Comparison of ENCODE assay signal across 8 cellular contexts in the genomic region with DNA sequence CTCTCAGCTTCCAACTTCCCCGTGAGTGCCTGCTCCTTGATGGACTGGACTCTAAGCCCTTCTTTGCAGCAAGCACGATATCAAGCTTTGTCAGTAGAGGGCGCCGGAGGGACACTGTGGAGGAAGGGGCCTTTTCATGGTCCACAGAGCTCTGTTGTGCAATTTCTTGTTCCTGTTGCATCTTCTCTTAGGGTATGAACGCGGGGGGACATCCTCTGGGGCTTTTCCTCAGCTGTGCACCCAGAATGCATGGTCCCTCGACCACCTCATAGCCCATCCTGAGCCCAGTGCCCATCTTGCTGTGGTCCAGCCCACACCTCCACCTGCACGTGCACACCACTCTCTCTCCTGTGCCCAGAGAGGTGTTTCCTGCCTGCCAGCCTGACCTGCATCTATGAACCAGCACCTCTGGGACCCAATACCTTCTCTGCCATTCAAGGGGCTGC.
A peak's percentile ranks its signal among the peaks of the same experiment; 100 is the strongest.
DNase-seq lines count a peak whose midpoint lies in the region; ATAC-seq and TF ChIP-seq lines count a peak whose summit lies in the region.

No MANE protein-coding gene starts in this region.

- H3K27ac ChIP-seq in GM23338 (ENCODE audit: low read depth) (no peak overlapping the region), WERI-Rb-1 (peak overlapping the region; percentile 51)

- H3K4me3 ChIP-seq in AG09309 (ENCODE audit: control insufficient read depth, low read depth, low read length) = no peak overlapping the region
- no peak overlapping the region for H3K4me3 ChIP-seq in GM23338
- no peak overlapping the region for H3K4me3 ChIP-seq in WERI-Rb-1 (ENCODE audit: low read depth, low read length)
- no peak overlapping the region for H3K4me3 ChIP-seq in choroid plexus epithelial cell (ENCODE audit: low read depth, low read length)

- no peaks in the 10 kb centered on the region for H3K4me1 ChIP-seq in GM23338 (ENCODE audit: insufficient read depth)

- H3K79me2 ChIP-seq in GM23338 (replicated peaks; ENCODE audit: insufficient read depth) = no peaks in the 10 kb centered on the region

- no peaks in the 10 kb centered on the region for H3F3A ChIP-seq in GM23338 (replicated peaks; ENCODE audit: low read depth)

- H3K9me3 Mint-ChIP-seq in GM23338 = peaks cover 20% of the 10 kb centered on the region

- H3K4me1 Mint-ChIP-seq in GM23338 = peaks cover 6% of the 10 kb centered on the region; the same call in 1 of the 3 replicates

- peaks cover 4% of the 10 kb centered on the region for H3K27me3 Mint-ChIP-seq in GM23338 (ENCODE audit: insufficient read depth, low read depth, poor library complexity)

- H3K36me3 Mint-ChIP-seq in GM23338 (ENCODE audit: low read depth) = peaks cover 5% of the 10 kb centered on the region; the same call in 2 of the 3 replicates

- H3K27me3 ChIP-seq in GM23338 (ENCODE audit: insufficient read depth) = no peaks in the 10 kb centered on the region
- no peaks in the 10 kb centered on the region for H3K27me3 ChIP-seq in WERI-Rb-1 (ENCODE audit: insufficient read depth, low read depth, severe bottlenecking)

- TF ChIP-seq CTCF in AG09309 (IDR thresholded peaks at IDR 0.05; ENCODE audit: control insufficient read depth, insufficient read depth, low read depth, low read length, missing control alignments) (peak; percentile 88), GM23338 (conservative IDR thresholded peaks at IDR 0.05; ENCODE audit: low read depth in 2 of 2) (peak; percentile 82 to 97), WERI-Rb-1 (IDR thresholded peaks at IDR 0.05; ENCODE audit: low read depth, low read length) (peak; percentile 92), choroid plexus epithelial cell (conservative IDR thresholded peaks at IDR 0.05; ENCODE audit: low read depth, low read length) (peak; percentile 98)

- H3K36me3 ChIP-seq in GM23338 (ENCODE audit: insufficient read depth) (no peaks in the 10 kb centered on the region), WERI-Rb-1 (no peaks in the 10 kb centered on the region)

- H3K4me2 ChIP-seq in GM23338 = no peak overlapping the region

- H3K9me2 ChIP-seq in GM23338 (ENCODE audit: insufficient read depth) = 0 out of 2 replicates have a peak, but pooled peaks cover 6% of the 10 kb centered on the region

- DNase-seq in AG09309 (ENCODE audit: low read depth) (peak; percentile 47), GM23338 (ENCODE audit: low spot score) (peak; percentile 95), NCI-H2196 treated with DMSO at 0.1 percent for 48 hours (lab: John Stamatoyannopoulos, UW; ENCODE audit: unreplicated experiment) (peak; percentile 72), WERI-Rb-1 (peak; percentile 95), choroid plexus epithelial cell (ENCODE audit: low read depth) (peak; percentile 89), left kidney (ENCODE audit: low read depth, low spot score) (peak; percentile 96)
- DNase-seq in stimulated activated CD4-positive, alpha-beta T cell treated with anti-CD3 and anti-CD28 coated beads, Interleukin-4, amount 100 ng/mL, for 1 hour = peak; percentile 45

- peak overlapping the region; percentile 97 for H2AFZ ChIP-seq in GM23338

- no peak overlapping the region; the same call in 2 of the 3 replicates for H3K4me3 Mint-ChIP-seq in GM23338

- H3K27ac Mint-ChIP-seq in GM23338 = peak overlapping the region; percentile 94

- ATAC-seq in GM23338 (peak; percentile 99), GM21423 (IDR thresholded peaks at IDR 0.05; ENCODE audit: unreplicated experiment) (no peak)

- no peaks in the 10 kb centered on the region for H4K20me1 ChIP-seq in GM23338 (replicated peaks; ENCODE audit: insufficient read depth)

- H3K9me3 ChIP-seq in WERI-Rb-1 (ENCODE audit: severe bottlenecking) = peaks cover 18% of the 10 kb centered on the region

TF ChIP-seq in GM23338, 12 proteins besides CTCF, POLR2A, EP300 and RAD21:
- no peak for TF ChIP-seq CREB1 (CRISPR knock-in tag; IDR thresholded peaks at IDR 0.05; ENCODE audit: low read depth)
- TF ChIP-seq ZNF331 (CRISPR knock-in tag; IDR thresholded peaks at IDR 0.05; ENCODE audit: low read depth) = no peak
- TF ChIP-seq POLR2AphosphoS5 (IDR thresholded peaks at IDR 0.05; ENCODE audit: low read depth) = no peak
- no peak for TF ChIP-seq JUNB (IDR thresholded peaks at IDR 0.05; ENCODE audit: unreplicated experiment)
- TF ChIP-seq STAT1 (IDR thresholded peaks at IDR 0.05; ENCODE audit: unreplicated experiment) = no peak
- TF ChIP-seq, protein P1, sequence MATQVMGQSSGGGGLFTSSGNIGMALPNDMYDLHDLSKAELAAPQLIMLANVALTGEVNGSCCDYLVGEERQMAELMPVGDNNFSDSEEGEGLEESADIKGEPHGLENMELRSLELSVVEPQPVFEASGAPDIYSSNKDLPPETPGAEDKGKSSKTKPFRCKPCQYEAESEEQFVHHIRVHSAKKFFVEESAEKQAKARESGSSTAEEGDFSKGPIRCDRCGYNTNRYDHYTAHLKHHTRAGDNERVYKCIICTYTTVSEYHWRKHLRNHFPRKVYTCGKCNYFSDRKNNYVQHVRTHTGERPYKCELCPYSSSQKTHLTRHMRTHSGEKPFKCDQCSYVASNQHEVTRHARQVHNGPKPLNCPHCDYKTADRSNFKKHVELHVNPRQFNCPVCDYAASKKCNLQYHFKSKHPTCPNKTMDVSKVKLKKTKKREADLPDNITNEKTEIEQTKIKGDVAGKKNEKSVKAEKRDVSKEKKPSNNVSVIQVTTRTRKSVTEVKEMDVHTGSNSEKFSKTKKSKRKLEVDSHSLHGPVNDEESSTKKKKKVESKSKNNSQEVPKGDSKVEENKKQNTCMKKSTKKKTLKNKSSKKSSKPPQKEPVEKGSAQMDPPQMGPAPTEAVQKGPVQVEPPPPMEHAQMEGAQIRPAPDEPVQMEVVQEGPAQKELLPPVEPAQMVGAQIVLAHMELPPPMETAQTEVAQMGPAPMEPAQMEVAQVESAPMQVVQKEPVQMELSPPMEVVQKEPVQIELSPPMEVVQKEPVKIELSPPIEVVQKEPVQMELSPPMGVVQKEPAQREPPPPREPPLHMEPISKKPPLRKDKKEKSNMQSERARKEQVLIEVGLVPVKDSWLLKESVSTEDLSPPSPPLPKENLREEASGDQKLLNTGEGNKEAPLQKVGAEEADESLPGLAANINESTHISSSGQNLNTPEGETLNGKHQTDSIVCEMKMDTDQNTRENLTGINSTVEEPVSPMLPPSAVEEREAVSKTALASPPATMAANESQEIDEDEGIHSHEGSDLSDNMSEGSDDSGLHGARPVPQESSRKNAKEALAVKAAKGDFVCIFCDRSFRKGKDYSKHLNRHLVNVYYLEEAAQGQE (IDR thresholded peaks at IDR 0.05; ENCODE audit: unreplicated experiment) = no peak
- no peak for TF ChIP-seq EZH2 (IDR thresholded peaks at IDR 0.05; ENCODE audit: low read depth, unreplicated experiment)

Comparison
In these comparisons a context has a peak if more than half of its experiments do, and no peak if none do; other contexts are left out.
1. DNase-seq: peak in every context shown above with its lines; median percentile 96 in left kidney; 95 in GM23338; 95 in WERI-Rb-1; 89 in choroid plexus epithelial cell; 72 in NCI-H2196 treated with DMSO at 0.1 percent for 48 hours; 47 in AG09309; 45 in stimulated activated CD4-positive, alpha-beta T cell treated with anti-CD3 and anti-CD28 coated beads, Interleukin-4, amount 100 ng/mL, for 1 hour.